17 cellular contexts compared by ENCODE assay signal in genomic region chr16:8355714-8356113, GRCh38.
DNase-seq lines count a peak whose midpoint lies in the region; ATAC-seq and TF ChIP-seq lines count a peak whose summit lies in the region.
"Had no signal": no experiment of that assay in that cellular context is flagged by ENCODE, and none has a peak within 500 bp of the region (broad histone marks: within the 10 kb centered on the region; RNA-seq: fewer than 3 reads in every experiment).

No MANE protein-coding gene starts in this region.

- H3K9me3 ChIP-seq in lower lobe of right lung = no peaks in the 10 kb centered on the region
- H3K9me3 ChIP-seq: uterus had no signal

- no peak overlapping the region for H3K4me3 Mint-ChIP-seq in activated T-cell treated with anti-CD3 and anti-CD28 coated beads, Interleukin-2, amount 50 U/mL, for 4 hours
- H3K4me3 Mint-ChIP-seq: activated T-cell treated with anti-CD3 and anti-CD28 coated beads, Interleukin-2, amount 50 U/mL, for 24 hours; stimulated activated memory B cell treated with anti-CD40 and anti-IgM and Interleukin-4, amounts not matched to agents 10 μg/mL and 1 μg/mL and 100 μg/mL, for 72 hours had no signal

- DNase-seq in SK-MEL-5 (ENCODE audit: low read depth, low spot score) (peak; percentile 27), medulla oblongata (ENCODE audit: extremely low spot score) (peak; percentile 4), lower lobe of right lung (no peak)
- no peak for DNase-seq in activated T-cell treated with anti-CD3 and anti-CD28 coated beads, Interleukin-2, amount 50 U/mL, for 4 hours
- no peak for DNase-seq in activated CD4-positive, CD25-positive, alpha-beta regulatory T cell treated with anti-CD3 and anti-CD28 coated beads, Interleukin-2, amount 50 U/mL, for 72 hours
- DNase-seq: activated CD4-positive, alpha-beta T cell treated with anti-CD3 and anti-CD28 coated beads, Interleukin-2, amount 50 U/mL, for 1 hour; activated T-cell treated with anti-CD3 and anti-CD28 coated beads, Interleukin-2, amount 50 U/mL, for 24 hours; mesenchymal stem cell; NCI-H510A; uterus had no signal

- H3K4me1 ChIP-seq in lower lobe of right lung = no peaks in the 10 kb centered on the region
- H3K4me1 ChIP-seq: uterus had no signal

- H3K27me3 ChIP-seq in lower lobe of right lung (ENCODE audit: low read depth) = no peaks in the 10 kb centered on the region
- H3K27me3 ChIP-seq: uterus had no signal

- no peaks in the 10 kb centered on the region for H3K36me3 Mint-ChIP-seq in activated T-cell treated with anti-CD3 and anti-CD28 coated beads, Interleukin-2, amount 50 U/mL, for 4 hours (ENCODE audit: insufficient read depth)
- H3K36me3 Mint-ChIP-seq: stimulated activated memory B cell treated with anti-CD40 and anti-IgM and Interleukin-4, amounts not matched to agents 10 μg/mL and 1 μg/mL and 100 μg/mL, for 72 hours had no signal

- in situ Hi-C loops in SK-MEL-5 (cut with HindIII; ENCODE audit: low pct_unique_long_range_greater_than_20kb, low sequenced_read_pairs) = no loop called here

- H3K4me1 Mint-ChIP-seq in activated T-cell treated with anti-CD3 and anti-CD28 coated beads, Interleukin-2, amount 50 U/mL, for 4 hours (ENCODE audit: low read depth) = no peaks in the 10 kb centered on the region
- H3K4me1 Mint-ChIP-seq: stimulated activated memory B cell treated with anti-CD40 and anti-IgM and Interleukin-4, amounts not matched to agents 10 μg/mL and 1 μg/mL and 100 μg/mL, for 72 hours had no signal

- no peaks in the 10 kb centered on the region for H3K36me3 ChIP-seq in lower lobe of right lung
- H3K36me3 ChIP-seq: uterus had no signal

- TF ChIP-seq CTCF in C4-2B (conservative IDR thresholded peaks at IDR 0.05) (peak; percentile 39), LNCAP (IDR thresholded peaks at IDR 0.05) (peak; percentile 18; the same call in 1 of the 2 replicates), lower lobe of right lung (IDR thresholded peaks at IDR 0.05) (no peak)

- no peak overlapping the region for H3K4me3 ChIP-seq in lower lobe of right lung
- H3K4me3 ChIP-seq: GM12878, skin epidermis, uterus had no signal

- intact Hi-C loops in lower lobe of right lung (cut with DNase I) = no loop called here

- no peaks in the 10 kb centered on the region for H3K9me3 Mint-ChIP-seq in activated T-cell treated with anti-CD3 and anti-CD28 coated beads, Interleukin-2, amount 50 U/mL, for 4 hours
- H3K9me3 Mint-ChIP-seq: stimulated activated memory B cell treated with anti-CD40 and anti-IgM and Interleukin-4, amounts not matched to agents 10 μg/mL and 1 μg/mL and 100 μg/mL, for 72 hours had no signal

- H3K27ac ChIP-seq in C4-2B (no peak overlapping the region), lower lobe of right lung (no peak overlapping the region)
- H3K27ac ChIP-seq: RWPE1, skin epidermis, uterus had no signal

- no peak for ATAC-seq in activated T-cell treated with anti-CD3 and anti-CD28 coated beads, Interleukin-2, amount 50 U/mL, for 4 hours
- ATAC-seq in lower lobe of right lung = no peak
- ATAC-seq in activated CD4-positive, CD25-positive, alpha-beta regulatory T cell treated with anti-CD3 and anti-CD28 coated beads, Interleukin-2, amount 50 U/mL, for 24 hours = no peak
- ATAC-seq: GM12878; stimulated activated memory B cell treated with anti-CD40 and anti-IgM and Interleukin-4, amounts not matched to agents 10 μg/mL and 1 μg/mL and 100 μg/mL, for 72 hours had no signal

- no peaks in the 10 kb centered on the region for H3K27me3 Mint-ChIP-seq in activated T-cell treated with anti-CD3 and anti-CD28 coated beads, Interleukin-2, amount 50 U/mL, for 4 hours (ENCODE audit: low read depth)
- H3K27me3 Mint-ChIP-seq: activated T-cell treated with anti-CD3 and anti-CD28 coated beads, Interleukin-2, amount 50 U/mL, for 24 hours; stimulated activated memory B cell treated with anti-CD40 and anti-IgM and Interleukin-4, amounts not matched to agents 10 μg/mL and 1 μg/mL and 100 μg/mL, for 72 hours had no signal

Comparison
In these comparisons a context has a peak if more than half of its experiments do, and no peak if none do; other contexts are left out.
1. DNase-seq: peak in SK-MEL-5 (single experiment) and medulla oblongata (single experiment); none in activated T-cell treated with anti-CD3 and anti-CD28 coated beads, Interleukin-2, amount 50 U/mL, for 4 hours (single experiment), lower lobe of right lung (single experiment) and activated CD4-positive, CD25-positive, alpha-beta regulatory T cell treated with anti-CD3 and anti-CD28 coated beads, Interleukin-2, amount 50 U/mL, for 72 hours (single experiment).